ENCODE assay signal across 35 cellular contexts in genomic region chr18:40911041-40911440, GRCh38.
"Had no signal": no experiment of that assay in that cellular context is flagged by ENCODE, and none has a peak within 500 bp of the region (broad histone marks: within the 10 kb centered on the region; RNA-seq: fewer than 3 reads in every experiment).

No MANE protein-coding gene starts in this region.

- H3K9me3 Mint-ChIP-seq: nephron had no signal

- FAIRE-seq: bronchial epithelial cell, colon, endometrium, frontal cortex, islet of Langerhans, pancreas had no signal

- H3K9me3 ChIP-seq: left ventricle myocardium inferior, mucosa of descending colon, neutrophil, prostate gland, stomach, thyroid gland, upper lobe of right lung had no signal

- H3K27me3 Mint-ChIP-seq: activated CD4-positive, alpha-beta memory T cell treated with anti-CD3 and anti-CD28 coated beads for 36 hours; activated T-helper 17 cell treated with anti-CD3 and anti-CD28 coated beads, Interleukin-2, amount 50 U/mL, for 72 hours; central memory CD8-positive, alpha-beta T cell; stimulated activated naive B cell treated with anti-CD40 and anti-IgM and Interleukin-4, amounts not matched to agents 10 μg/mL and 1 μg/mL and 100 μg/mL, for 72 hours; T-helper 17 cell had no signal

- H3K4me3 Mint-ChIP-seq: activated CD4-positive, alpha-beta memory T cell treated with anti-CD3 and anti-CD28 coated beads for 36 hours; activated T-helper 17 cell treated with anti-CD3 and anti-CD28 coated beads, Interleukin-2, amount 50 U/mL, for 72 hours; central memory CD8-positive, alpha-beta T cell; nephron; stimulated activated naive B cell treated with anti-CD40 and anti-IgM and Interleukin-4, amounts not matched to agents 10 μg/mL and 1 μg/mL and 100 μg/mL, for 72 hours; T-helper 17 cell had no signal

- H3K36me3 Mint-ChIP-seq: activated CD4-positive, alpha-beta memory T cell treated with anti-CD3 and anti-CD28 coated beads for 36 hours; stimulated activated naive B cell treated with anti-CD40 and anti-IgM and Interleukin-4, amounts not matched to agents 10 μg/mL and 1 μg/mL and 100 μg/mL, for 72 hours had no signal

- ATAC-seq: activated CD4-positive, CD25-positive, alpha-beta regulatory T cell treated with anti-CD3 and anti-CD28 coated beads, Interleukin-2, amount 50 U/mL, for 24 hours; activated T-helper 17 cell treated with anti-CD3 and anti-CD28 coated beads, Interleukin-2, amount 50 U/mL, for 72 hours; mucosa of descending colon; pancreas; sciatic nerve; stimulated activated naive B cell treated with anti-CD40 and anti-IgM and Interleukin-4, amounts not matched to agents 10 μg/mL and 1 μg/mL and 100 μg/mL, for 72 hours; T-helper 17 cell; upper lobe of right lung had no signal

- H3K4me3 ChIP-seq: left ventricle myocardium inferior, lung, mucosa of descending colon, pancreas, prostate gland, skin epidermis, stomach, thyroid gland, upper lobe of right lung had no signal

- H3K4me1 Mint-ChIP-seq: activated T-helper 17 cell treated with anti-CD3 and anti-CD28 coated beads, Interleukin-2, amount 50 U/mL, for 72 hours; central memory CD8-positive, alpha-beta T cell; nephron; stimulated activated naive B cell treated with anti-CD40 and anti-IgM and Interleukin-4, amounts not matched to agents 10 μg/mL and 1 μg/mL and 100 μg/mL, for 72 hours; T-helper 17 cell had no signal

- H3K27me3 ChIP-seq: neutrophil, pancreas, stomach, thyroid gland, upper lobe of right lung had no signal

- DNase-seq: activated CD4-positive, alpha-beta memory T cell treated with anti-CD3 and anti-CD28 coated beads for 36 hours; activated CD4-positive, alpha-beta T cell treated with anti-CD3 and anti-CD28 coated beads for 48 hours; activated CD8-positive, alpha-beta memory T cell treated with anti-CD3 and anti-CD28 coated beads, Interleukin-2, amount 50 U/mL, for 4 hours; activated gamma-delta T cell treated with Interleukin-2 at 50 U/mL for 16 hours; activated naive CD4-positive, alpha-beta T cell treated with anti-CD3 and anti-CD28 coated beads, Interleukin-2, amount 50 U/mL, for 16 hours; activated T-cell treated with anti-CD3 and anti-CD28 coated beads, Interleukin-2, amount 50 U/mL, for 1 hour; amniotic stem cell; dermis blood vessel endothelial cell; effector CD4-positive, alpha-beta T cell; left ventricle myocardium inferior; mucosa of descending colon; pancreas; retina; stimulated activated CD4-positive, alpha-beta T cell treated with anti-CD3 and anti-CD28 coated beads, Interleukin-1b, Interleukin-23, amount 100 ng/mL, for 48 hours; stimulated activated naive B cell treated with anti-CD40 and anti-IgM and Interleukin-4, amounts not matched to agents 10 μg/mL and 1 μg/mL and 100 μg/mL, for 72 hours; stomach; T-helper 17 cell; T1000; thyroid gland; upper lobe of right lung; WERI-Rb-1 had no signal

- H3K27ac Mint-ChIP-seq: activated CD4-positive, alpha-beta memory T cell treated with anti-CD3 and anti-CD28 coated beads for 36 hours; activated T-helper 17 cell treated with anti-CD3 and anti-CD28 coated beads, Interleukin-2, amount 50 U/mL, for 72 hours; nephron; stimulated activated naive B cell treated with anti-CD40 and anti-IgM and Interleukin-4, amounts not matched to agents 10 μg/mL and 1 μg/mL and 100 μg/mL, for 72 hours; T-helper 17 cell had no signal

- H3K4me1 ChIP-seq: left ventricle myocardium inferior, pancreas, prostate gland, stomach, thyroid gland, upper lobe of right lung had no signal

- H3K36me3 ChIP-seq: left ventricle myocardium inferior, neutrophil, pancreas, prostate gland, stomach, thyroid gland, upper lobe of right lung, WERI-Rb-1 had no signal

- H3K27ac ChIP-seq: left ventricle myocardium inferior, neutrophil, pancreas, prostate gland, skin epidermis, stomach, thyroid gland, upper lobe of right lung, WERI-Rb-1 had no signal
